ENCODE assay signal across 24 cellular contexts in genomic region chr11:104663190-104664140, GRCh38.
A peak's percentile ranks its signal among the peaks of the same experiment; 100 is the strongest.
DNase-seq lines count a peak whose midpoint lies in the region; ATAC-seq, FAIRE-seq and TF ChIP-seq lines count a peak whose summit lies in the region.
"Had no signal": no experiment of that assay in that cellular context is flagged by ENCODE, and none has a peak within 500 bp of the region (broad histone marks: within the 10 kb centered on the region; RNA-seq: fewer than 3 reads in every experiment).

No MANE protein-coding gene starts in this region.

- DNase-seq in EL (peak; percentile 25), MG63 (peak; percentile 19), bronchial epithelial cell (ENCODE audit: low read depth) (peak; percentile 8), islet precursor cell (peak; percentile 52), NCI-H1694 treated with DMSO at 0.1 percent for 48 hours (lab: John Stamatoyannopoulos, UW) (no peak), D341Med (ENCODE audit: low spot score) (no peak)
- DNase-seq in activated naive CD4-positive, alpha-beta T cell treated with anti-CD3 and anti-CD28 coated beads, Interleukin-2, amount 50 U/mL, for 16 hours = no peak
- DNase-seq: activated CD4-positive, alpha-beta T cell treated with anti-CD3 and anti-CD28 coated beads, Interleukin-2, amount 10 ng/mL, durations not matched to agents 24 days and 14 days; activated CD8-positive, alpha-beta memory T cell treated with anti-CD3 and anti-CD28 coated beads, Interleukin-2, amount 10 ng/mL, durations not matched to agents 7 days and 5 days; CD4-positive, CD25-positive, alpha-beta regulatory T cell; NCI-H1436 treated with DMSO at 0.1 percent for 48 hours; NCI-H69; SHP77 treated with DMSO at 0.1 percent for 48 hours; stimulated activated CD4-positive, alpha-beta T cell treated with anti-CD3 and anti-CD28 coated beads, Interleukin-1b, Interleukin-23, amount 100 ng/mL, for 48 hours; stimulated activated naive B cell treated with anti-CD40 and anti-IgM and Interleukin-4, amounts not matched to agents 10 μg/mL and 1 μg/mL and 100 μg/mL, for 72 hours; T-helper 1 cell had no signal

- no peak for TF ChIP-seq CTCF in bronchial epithelial cell (IDR thresholded peaks at IDR 0.05; ENCODE audit: insufficient read depth, low read length, severe bottlenecking)

- no peak overlapping the region for H3K4me3 ChIP-seq in MG63
- no peak overlapping the region for H3K4me3 ChIP-seq in bronchial epithelial cell (ENCODE audit: low read depth, low read length)
- H3K4me3 ChIP-seq: cardiac muscle cell, gastroesophageal sphincter, HAP-1, thoracic aorta had no signal

- H3K36me3 ChIP-seq in MG63 (no peaks in the 10 kb centered on the region), bronchial epithelial cell (ENCODE audit: control insufficient read depth, insufficient read depth, low read length) (no peaks in the 10 kb centered on the region)
- H3K36me3 ChIP-seq: cardiac muscle cell, gastroesophageal sphincter, HAP-1, thoracic aorta had no signal

- ATAC-seq in GM21447 (IDR thresholded peaks at IDR 0.05; ENCODE audit: unreplicated experiment) = no peak
- ATAC-seq: activated CD8-positive, alpha-beta memory T cell treated with anti-CD3 and anti-CD28 coated beads, Interleukin-2, amount 10 ng/mL, durations not matched to agents 7 days and 5 days; activated T-helper 17 cell treated with anti-CD3 and anti-CD28 coated beads, Interleukin-2, amount 50 U/mL, for 72 hours; gastroesophageal sphincter; left lobe of liver; stimulated activated naive B cell treated with anti-CD40 and anti-IgM and Interleukin-4, amounts not matched to agents 10 μg/mL and 1 μg/mL and 100 μg/mL, for 72 hours had no signal

- peak; percentile 47 for FAIRE-seq in bronchial epithelial cell (lab: Jason Lieb, UNC)
- FAIRE-seq: GM12891 had no signal

- H3K27me3 ChIP-seq in MG63 = no peaks in the 10 kb centered on the region
- H3K27me3 ChIP-seq in bronchial epithelial cell (ENCODE audit: control insufficient read depth, insufficient read depth, low read length) = no peaks in the 10 kb centered on the region
- H3K27me3 ChIP-seq: cardiac muscle cell, gastroesophageal sphincter had no signal

- no peaks in the 10 kb centered on the region for H3K9me3 ChIP-seq in MG63
- H3K9me3 ChIP-seq: gastroesophageal sphincter, HAP-1, thoracic aorta had no signal

Comparison
In these comparisons a context has a peak if more than half of its experiments do, and no peak if none do; other contexts are left out.
1. DNase-seq: peak in EL (single experiment), MG63 (single experiment), bronchial epithelial cell (single experiment) and islet precursor cell (single experiment); none in NCI-H1694 treated with DMSO at 0.1 percent for 48 hours (single experiment), activated naive CD4-positive, alpha-beta T cell treated with anti-CD3 and anti-CD28 coated beads, Interleukin-2, amount 50 U/mL, for 16 hours (single experiment) and D341Med (single experiment).